In genomic region chr6:110873981-110874879, GRCh38 we compare ENCODE assay signal across 1 cellular context.
TF ChIP-seq lines count a peak whose summit lies in the region.

Gene AMD1, plus strand, starts transcription at chr6:110874785. Its CDS starts 321 bp downstream, at chr6:110875106.

TF ChIP-seq in HepG2, 621 proteins besides CTCF, POLR2A, EP300 and RAD21 (continued from another document and continues in another):
- TF ChIP-seq ZNF704 (CRISPR knock-in tag; IDR thresholded peaks at IDR 0.05; ENCODE audit: borderline replicate concordance), result peak; percentile 48; the same call in 1 of the 2 replicates
- no peak for TF ChIP-seq PAX8 (CRISPR knock-in tag; IDR thresholded peaks at IDR 0.05; ENCODE audit: borderline replicate concordance)
- no peak for TF ChIP-seq ZNF382 (CRISPR knock-in tag; IDR thresholded peaks at IDR 0.05; ENCODE audit: borderline replicate concordance)
- no peak for TF ChIP-seq ZBTB21 (CRISPR knock-in tag; IDR thresholded peaks at IDR 0.05)
- TF ChIP-seq POGZ (CRISPR knock-in tag; IDR thresholded peaks at IDR 0.05), result peak; percentile 93
- TF ChIP-seq HMGA1 (CRISPR knock-in tag; conservative IDR thresholded peaks at IDR 0.05), result no peak
- peak; percentile 94 for TF ChIP-seq NFYB (CRISPR knock-in tag; IDR thresholded peaks at IDR 0.05)
- peak; percentile 22 for TF ChIP-seq ZNF264 (CRISPR knock-in tag; IDR thresholded peaks at IDR 0.05)
- no peak for TF ChIP-seq NCOA5 (CRISPR knock-in tag; IDR thresholded peaks at IDR 0.05)
- no peak for TF ChIP-seq ADNP (CRISPR knock-in tag; IDR thresholded peaks at IDR 0.05)
- no peak for TF ChIP-seq SUZ12 (IDR thresholded peaks at IDR 0.05; ENCODE audit: low read depth, low read length)
- no peak for TF ChIP-seq ZNF619 (CRISPR knock-in tag; IDR thresholded peaks at IDR 0.05)
- TF ChIP-seq ZNF33B (CRISPR knock-in tag; IDR thresholded peaks at IDR 0.05), result peak; percentile 23; the same call in 1 of the 2 replicates
- no peak for TF ChIP-seq ZNF775 (CRISPR knock-in tag; IDR thresholded peaks at IDR 0.05; ENCODE audit: borderline replicate concordance)
- TF ChIP-seq ZNF563 (CRISPR knock-in tag; IDR thresholded peaks at IDR 0.05), result peak; percentile 80
- TF ChIP-seq GTF3A (CRISPR knock-in tag; conservative IDR thresholded peaks at IDR 0.05), result no peak
- TF ChIP-seq THAP11 (CRISPR knock-in tag; IDR thresholded peaks at IDR 0.05), result peak; percentile 83
- TF ChIP-seq NFIC (IDR thresholded peaks at IDR 0.05; ENCODE audit: low read length), result no peak
- TF ChIP-seq ZSCAN5A (CRISPR knock-in tag; IDR thresholded peaks at IDR 0.05; ENCODE audit: borderline replicate concordance), result peak; percentile 21; the same call in 1 of the 2 replicates
- TF ChIP-seq POLR2G (IDR thresholded peaks at IDR 0.05; ENCODE audit: low read depth, low read length), result peak; percentile 100
- TF ChIP-seq NFRKB (IDR thresholded peaks at IDR 0.05), result 0 out of 2 replicates have a peak, but pooled peaks have one; percentile 35
- TF ChIP-seq LCORL (IDR thresholded peaks at IDR 0.05), result no peak
- no peak for TF ChIP-seq LCORL (CRISPR knock-in tag; IDR thresholded peaks at IDR 0.05)
- TF ChIP-seq SOX6 (IDR thresholded peaks at IDR 0.05), result no peak
- peak; percentile 56 for TF ChIP-seq SOX6 (CRISPR knock-in tag; IDR thresholded peaks at IDR 0.05)
- no peak for TF ChIP-seq ZNF251 (CRISPR knock-in tag; IDR thresholded peaks at IDR 0.05)
- TF ChIP-seq PATZ1 (CRISPR knock-in tag; IDR thresholded peaks at IDR 0.05), result peak; percentile 66
- TF ChIP-seq ZNF460 (CRISPR knock-in tag; IDR thresholded peaks at IDR 0.05; ENCODE audit: borderline replicate concordance), result no peak; the same call in 1 of the 2 replicates
- peak; percentile 56 for TF ChIP-seq RBM22 (optimal IDR thresholded peaks at IDR 0.05; ENCODE audit: low read length)
- no peak for TF ChIP-seq ZNF274 (CRISPR knock-in tag; IDR thresholded peaks at IDR 0.05)
- TF ChIP-seq MAFK (conservative IDR thresholded peaks at IDR 0.05 in 1 of 2, IDR thresholded peaks at IDR 0.05 in 1 of 2; ENCODE audit: low read length in 2 of 2), result peak in 1 of 2 experiments; percentile 11; a peak in 2 of 4 replicates
- no peak for TF ChIP-seq ZNF780A (CRISPR knock-in tag; IDR thresholded peaks at IDR 0.05)
- peak; percentile 64 for TF ChIP-seq ETV5 (CRISPR knock-in tag; IDR thresholded peaks at IDR 0.05; ENCODE audit: borderline replicate concordance)
- TF ChIP-seq KDM5A (IDR thresholded peaks at IDR 0.05; ENCODE audit: borderline replicate concordance, low read length), result peak; percentile 26; the same call in 1 of the 2 replicates
- TF ChIP-seq PTBP1 (IDR thresholded peaks at IDR 0.05; ENCODE audit: low read depth, low read length, poor library complexity, severe bottlenecking), result peak; percentile 56
- TF ChIP-seq CENPBD1 (CRISPR knock-in tag; IDR thresholded peaks at IDR 0.05; ENCODE audit: borderline replicate concordance, low read depth), result no peak
- TF ChIP-seq, protein P1, sequence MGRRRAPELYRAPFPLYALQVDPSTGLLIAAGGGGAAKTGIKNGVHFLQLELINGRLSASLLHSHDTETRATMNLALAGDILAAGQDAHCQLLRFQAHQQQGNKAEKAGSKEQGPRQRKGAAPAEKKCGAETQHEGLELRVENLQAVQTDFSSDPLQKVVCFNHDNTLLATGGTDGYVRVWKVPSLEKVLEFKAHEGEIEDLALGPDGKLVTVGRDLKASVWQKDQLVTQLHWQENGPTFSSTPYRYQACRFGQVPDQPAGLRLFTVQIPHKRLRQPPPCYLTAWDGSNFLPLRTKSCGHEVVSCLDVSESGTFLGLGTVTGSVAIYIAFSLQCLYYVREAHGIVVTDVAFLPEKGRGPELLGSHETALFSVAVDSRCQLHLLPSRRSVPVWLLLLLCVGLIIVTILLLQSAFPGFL (CRISPR knock-in tag; IDR thresholded peaks at IDR 0.05), result no peak
- TF ChIP-seq ZNF781 (CRISPR knock-in tag; IDR thresholded peaks at IDR 0.05; ENCODE audit: borderline replicate concordance, not compliant biosample characterization), result peak; percentile 95
- 0 out of 2 replicates have a peak, but pooled peaks have one; percentile 19 for TF ChIP-seq PRDM10 (CRISPR knock-in tag; IDR thresholded peaks at IDR 0.05; ENCODE audit: low read depth)
- peak; percentile 95 for TF ChIP-seq SP2 (CRISPR knock-in tag; IDR thresholded peaks at IDR 0.05)
- TF ChIP-seq PBX2 (CRISPR knock-in tag; IDR thresholded peaks at IDR 0.05), result peak; percentile 99
- TF ChIP-seq ZBTB33 (CRISPR knock-in tag; IDR thresholded peaks at IDR 0.05), result peak; percentile 16; the same call in 1 of the 2 replicates
- TF ChIP-seq RCOR2 (CRISPR knock-in tag; IDR thresholded peaks at IDR 0.05), result no peak
- 0 out of 2 replicates have a peak, but pooled peaks have one; percentile 25 for TF ChIP-seq MIXL1 (CRISPR knock-in tag; IDR thresholded peaks at IDR 0.05)
- TF ChIP-seq, protein P2, sequence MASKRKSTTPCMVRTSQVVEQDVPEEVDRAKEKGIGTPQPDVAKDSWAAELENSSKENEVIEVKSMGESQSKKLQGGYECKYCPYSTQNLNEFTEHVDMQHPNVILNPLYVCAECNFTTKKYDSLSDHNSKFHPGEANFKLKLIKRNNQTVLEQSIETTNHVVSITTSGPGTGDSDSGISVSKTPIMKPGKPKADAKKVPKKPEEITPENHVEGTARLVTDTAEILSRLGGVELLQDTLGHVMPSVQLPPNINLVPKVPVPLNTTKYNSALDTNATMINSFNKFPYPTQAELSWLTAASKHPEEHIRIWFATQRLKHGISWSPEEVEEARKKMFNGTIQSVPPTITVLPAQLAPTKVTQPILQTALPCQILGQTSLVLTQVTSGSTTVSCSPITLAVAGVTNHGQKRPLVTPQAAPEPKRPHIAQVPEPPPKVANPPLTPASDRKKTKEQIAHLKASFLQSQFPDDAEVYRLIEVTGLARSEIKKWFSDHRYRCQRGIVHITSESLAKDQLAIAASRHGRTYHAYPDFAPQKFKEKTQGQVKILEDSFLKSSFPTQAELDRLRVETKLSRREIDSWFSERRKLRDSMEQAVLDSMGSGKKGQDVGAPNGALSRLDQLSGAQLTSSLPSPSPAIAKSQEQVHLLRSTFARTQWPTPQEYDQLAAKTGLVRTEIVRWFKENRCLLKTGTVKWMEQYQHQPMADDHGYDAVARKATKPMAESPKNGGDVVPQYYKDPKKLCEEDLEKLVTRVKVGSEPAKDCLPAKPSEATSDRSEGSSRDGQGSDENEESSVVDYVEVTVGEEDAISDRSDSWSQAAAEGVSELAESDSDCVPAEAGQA (IDR thresholded peaks at IDR 0.05; ENCODE audit: low read depth), result no peak
- TF ChIP-seq, protein P2 (CRISPR knock-in tag; IDR thresholded peaks at IDR 0.05; ENCODE audit: borderline replicate concordance), result no peak
- TF ChIP-seq ZC3H4 (CRISPR knock-in tag; IDR thresholded peaks at IDR 0.05; ENCODE audit: borderline replicate concordance), result no peak
- no peak for TF ChIP-seq ZNF546 (CRISPR knock-in tag; conservative IDR thresholded peaks at IDR 0.05)
